9 cellular contexts compared by ENCODE assay signal in the genomic region with DNA sequence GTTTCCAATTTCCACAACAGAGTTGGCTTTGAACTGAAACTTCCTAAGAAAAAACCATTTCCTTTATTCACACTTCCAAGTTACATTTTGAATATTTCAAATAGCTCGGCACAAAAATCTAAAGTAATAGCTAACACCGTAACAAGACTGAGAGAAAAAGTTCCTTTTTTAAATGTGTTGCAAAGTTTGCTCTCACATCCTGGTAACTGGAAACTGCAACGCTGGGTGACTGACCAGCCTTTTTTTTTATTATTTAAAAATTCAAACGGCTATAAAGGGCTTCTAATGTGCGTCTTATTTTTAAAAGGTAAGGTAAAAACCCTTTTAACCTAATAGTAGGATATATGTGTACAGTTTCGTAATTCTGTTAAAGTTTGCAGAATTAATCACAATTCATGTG. TPM values are rescaled to one million over a fixed set of nuclear protein-coding genes. Genes with fewer than 3 reads are reported as not detected.
DNase-seq lines count a peak whose midpoint lies in the region; ATAC-seq, FAIRE-seq and TF ChIP-seq lines count a peak whose summit lies in the region.
"Had no signal": no experiment of that assay in that cellular context is flagged by ENCODE, and none has a peak within 500 bp of the region (broad histone marks: within the 10 kb centered on the region; RNA-seq: fewer than 3 reads in every experiment).

No MANE protein-coding gene starts in this region.

- H3K9me3 ChIP-seq in kidney (ENCODE audit: control insufficient read depth in 1 of 2, low read length in 2 of 2) = no peaks in the 10 kb centered on the region
- H3K9me3 ChIP-seq in thymus (ENCODE audit: control insufficient read depth) = no peaks in the 10 kb centered on the region

- no peak for ATAC-seq in activated CD8-positive, alpha-beta memory T cell treated with anti-CD3 and anti-CD28 coated beads, Interleukin-2, amount 10 ng/mL, durations not matched to agents 7 days and 5 days
- ATAC-seq in HG03354 (IDR thresholded peaks at IDR 0.05; ENCODE audit: poor library complexity, severe bottlenecking, unreplicated experiment) (no peak), GM21576 (IDR thresholded peaks at IDR 0.05; ENCODE audit: unreplicated experiment) (no peak)

- intact Hi-C loops in kidney (cut with DNase I) = no loop called here

- H3K4me3 Mint-ChIP-seq in activated CD8-positive, alpha-beta memory T cell treated with anti-CD3 and anti-CD28 coated beads, Interleukin-2, amount 10 ng/mL, durations not matched to agents 7 days and 5 days = peak overlapping the region; percentile 99
- peak overlapping the region; percentile 89 for H3K4me3 Mint-ChIP-seq in activated naive CD8-positive, alpha-beta T cell

- H3K36me3 ChIP-seq in kidney (ENCODE audit: control insufficient read depth in 1 of 2, insufficient read depth in 2 of 2, low read length in 2 of 2) (no peaks in the 10 kb centered on the region), thymus (ENCODE audit: control insufficient read depth, insufficient read depth) (no peaks in the 10 kb centered on the region)

- WGBS in thymus = 39% methylated on average over 6 of the region's 6 CpGs

- FAIRE-seq in kidney (lab: Jason Lieb, UNC) = no peak

- TF ChIP-seq CTCF in kidney (IDR thresholded peaks at IDR 0.05; ENCODE audit: borderline replicate concordance, extremely low read depth, insufficient read depth) = no peak

- H3K27me3 ChIP-seq in thymus (ENCODE audit: control insufficient read depth, insufficient read depth) = no peaks in the 10 kb centered on the region

- H3K4me1 Mint-ChIP-seq in activated CD8-positive, alpha-beta memory T cell treated with anti-CD3 and anti-CD28 coated beads, Interleukin-2, amount 10 ng/mL, durations not matched to agents 7 days and 5 days = peaks cover 55% of the 10 kb centered on the region
- peaks cover 51% of the 10 kb centered on the region for H3K4me1 Mint-ChIP-seq in activated naive CD8-positive, alpha-beta T cell (ENCODE audit: low read depth)

- H3K9me3 Mint-ChIP-seq in activated CD8-positive, alpha-beta memory T cell treated with anti-CD3 and anti-CD28 coated beads, Interleukin-2, amount 10 ng/mL, durations not matched to agents 7 days and 5 days (ENCODE audit: low read depth) = no peaks in the 10 kb centered on the region
- no peaks in the 10 kb centered on the region for H3K9me3 Mint-ChIP-seq in activated naive CD8-positive, alpha-beta T cell (ENCODE audit: low read depth)

- H3K9ac ChIP-seq in kidney (ENCODE audit: low read length in 2 of 2) = peak overlapping the region; percentile 61 to 84

- peaks cover 28% of the 10 kb centered on the region for H3K36me3 Mint-ChIP-seq in activated CD8-positive, alpha-beta memory T cell treated with anti-CD3 and anti-CD28 coated beads, Interleukin-2, amount 10 ng/mL, durations not matched to agents 7 days and 5 days
- peaks cover 2% of the 10 kb centered on the region for H3K36me3 Mint-ChIP-seq in activated naive CD8-positive, alpha-beta T cell

- H3K27ac ChIP-seq in kidney (ENCODE audit: low read depth in 2 of 2, low read length in 2 of 2) (peak overlapping the region in 1 of 2 donors; percentile 97), thymus (ENCODE audit: low read depth) (no peak overlapping the region)

- peaks cover 7 to 26% of the 10 kb centered on the region in 2 donors for H3K4me1 ChIP-seq in kidney (ENCODE audit: control insufficient read depth in 1 of 2, insufficient read depth in 1 of 2, low read depth in 1 of 2, low read length in 2 of 2)
- H3K4me1 ChIP-seq in thymus (ENCODE audit: control insufficient read depth, insufficient read depth, low read length) = peaks cover 6% of the 10 kb centered on the region

- CTCF ChIA-PET in activated CD8-positive, alpha-beta memory T cell treated with anti-CD3 and anti-CD28 coated beads, Interleukin-2, amount 10 ng/mL, durations not matched to agents 7 days and 5 days (lab: Charles Lee) = interaction anchor here (0.7 to 12.6 kb wide), 19 partner anchors 8 to 150 kb away, joined by 3 to 166 read pairs (median 6); a partner anchor contains a TSS

- H3K4me3 ChIP-seq in kidney (ENCODE audit: low read length in 2 of 2) (peak overlapping the region; percentile 56 to 79), thymus (ENCODE audit: low read length) (peak overlapping the region; percentile 99)

- no peaks in the 10 kb centered on the region for H3K27me3 Mint-ChIP-seq in activated CD8-positive, alpha-beta memory T cell treated with anti-CD3 and anti-CD28 coated beads, Interleukin-2, amount 10 ng/mL, durations not matched to agents 7 days and 5 days
- no peaks in the 10 kb centered on the region for H3K27me3 Mint-ChIP-seq in activated naive CD8-positive, alpha-beta T cell

- no peak for DNase-seq in activated CD8-positive, alpha-beta memory T cell treated with anti-CD3 and anti-CD28 coated beads, Interleukin-2, amount 10 ng/mL, durations not matched to agents 7 days and 5 days
- DNase-seq in activated CD8-positive, alpha-beta memory T cell treated with anti-CD3 and anti-CD28 coated beads, Interleukin-2, amount 50 U/mL, for 48 hours = no peak
- no peak for DNase-seq in kidney
- no peak for DNase-seq in NCI-H146 (lab: John Stamatoyannopoulos, UW)
- DNase-seq: NCI-H1694 had no signal

- H3K27ac Mint-ChIP-seq in activated CD8-positive, alpha-beta memory T cell treated with anti-CD3 and anti-CD28 coated beads, Interleukin-2, amount 10 ng/mL, durations not matched to agents 7 days and 5 days = peak overlapping the region; percentile 90
- peak overlapping the region; percentile 64 for H3K27ac Mint-ChIP-seq in activated naive CD8-positive, alpha-beta T cell

RNA-seq across cellular contexts. Expression of a gene that starts 1.7 kb away (rescaled TPM):
- 100 to 1,000 TPM in 1 of 2 experiments, 10 to 100 TPM in 1; 88.8 to 106 TPM for total RNA-seq in activated CD8-positive, alpha-beta memory T cell treated with anti-CD3 and anti-CD28 coated beads, Interleukin-2, amount 10 ng/mL, durations not matched to agents 7 days and 5 days
- 51.0 TPM for total RNA-seq in kidney
- polyA plus RNA-seq in kidney (ENCODE audit: insufficient read depth, low read depth, low replicate concordance) = 15.5 TPM
- 24.1 TPM for polyA plus RNA-seq in thymus
